In the genomic region with DNA sequence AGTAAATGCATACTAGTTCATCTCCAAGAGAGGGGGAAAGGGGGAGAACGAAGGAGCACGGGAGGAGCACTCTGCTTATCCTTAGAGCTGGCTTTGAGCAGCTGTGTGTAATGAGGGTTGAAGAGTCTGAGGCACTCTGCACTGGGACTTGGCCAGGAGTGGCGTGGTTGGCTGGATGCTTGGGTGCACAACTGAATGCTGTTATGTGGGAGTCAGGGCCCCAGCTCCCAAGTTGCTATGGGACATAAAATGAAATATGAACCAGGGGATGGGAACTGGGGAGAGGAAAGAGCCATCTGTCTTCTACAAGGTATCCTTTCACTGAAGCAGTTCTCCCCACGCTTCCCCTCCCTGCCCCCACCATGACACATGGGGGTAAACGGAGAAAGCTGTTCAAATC, we compare ENCODE assay signal across 26 cellular contexts.
"Had no signal": no experiment of that assay in that cellular context is flagged by ENCODE, and none has a peak within 500 bp of the region (broad histone marks: within the 10 kb centered on the region; RNA-seq: fewer than 3 reads in every experiment).

No MANE protein-coding gene starts in this region.

- H3K9me3 ChIP-seq: left lung, neutrophil, ovary, psoas muscle had no signal

- FAIRE-seq: TTC549 had no signal

- H3K27ac Mint-ChIP-seq: activated CD4-positive, alpha-beta T cell treated with anti-CD3 and anti-CD28 coated beads, Interleukin-2, amount 10 ng/mL, durations not matched to agents 7 days and 5 days; activated CD8-positive, alpha-beta T cell treated with anti-CD3 and anti-CD28 coated beads, Interleukin-2, amount 10 ng/mL, durations not matched to agents 7 days and 5 days; activated naive CD4-positive, alpha-beta T cell treated with anti-CD3 and anti-CD28 coated beads, Interleukin-2, amount 50 U/mL, for 24 hours; activated T-helper 1 cell treated with anti-CD3 and anti-CD28 coated beads, Interleukin-12 subunit alpha, Interleukin-12 subunit beta, Interleukin-2, Interleukin-4 antibody, amounts not matched to agents 30 ng/mL and 10 ng/mL and 1 ng/mL, durations not matched to agents 14 hours and 24 hours and 36 hours; brain; immature natural killer cell; mesothelial cell of epicardium; natural killer cell; T-helper 2 cell treated with Interferon-gamma antibody and Interleukin-4, amounts not matched to agents 5 μg/mL and 100 μg/mL, for 36 hours had no signal

- H2AFZ ChIP-seq: hepatocyte had no signal

- ATAC-seq: activated CD8-positive, alpha-beta T cell treated with anti-CD3 and anti-CD28 coated beads, Interleukin-2, amount 10 ng/mL, durations not matched to agents 7 days and 5 days; foreskin keratinocyte; left lung; natural killer cell; psoas muscle; stimulated activated naive CD8-positive, alpha-beta T cell treated with anti-CD3 and anti-CD28 coated beads, Interleukin-15, Interleukin-2, amounts not matched to agents 100 U/mL and 50 U/mL, for 24 hours had no signal

- H3K4me1 ChIP-seq: foreskin keratinocyte, left lung, psoas muscle, right atrium auricular region had no signal

- H3K4me1 Mint-ChIP-seq: activated CD4-positive, alpha-beta T cell treated with anti-CD3 and anti-CD28 coated beads, Interleukin-2, amount 10 ng/mL, durations not matched to agents 7 days and 5 days; activated naive CD4-positive, alpha-beta T cell treated with anti-CD3 and anti-CD28 coated beads, Interleukin-2, amount 50 U/mL, for 24 hours; immature natural killer cell; mesothelial cell of epicardium; natural killer cell had no signal

- H3K36me3 Mint-ChIP-seq: activated naive CD4-positive, alpha-beta T cell treated with anti-CD3 and anti-CD28 coated beads, Interleukin-2, amount 50 U/mL, for 24 hours; brain; immature natural killer cell; mesothelial cell of epicardium; natural killer cell had no signal

- DNase-seq: activated CD4-positive, alpha-beta T cell treated with anti-CD3 and anti-CD28 coated beads, Interleukin-2, amount 10 ng/mL, durations not matched to agents 7 days and 5 days; activated CD4-positive, CD25-positive, alpha-beta regulatory T cell treated with anti-CD3 and anti-CD28 coated beads, Interleukin-2, amount 50 U/mL, for 72 hours; activated CD8-positive, alpha-beta T cell treated with anti-CD3 and anti-CD28 coated beads, Interleukin-2, amount 10 ng/mL, durations not matched to agents 7 days and 5 days; activated gamma-delta T cell treated with Interleukin-2 at 50 U/mL for 16 hours; aorta; dermis blood vessel endothelial cell; effector memory CD4-positive, alpha-beta T cell; foreskin keratinocyte; immature natural killer cell; left lung; natural killer cell; ovary; psoas muscle; stimulated activated CD4-positive, alpha-beta T cell treated with anti-CD3 and anti-CD28 coated beads, Interleukin-4, amount 100 ng/mL, for 4 hours; stimulated activated naive CD8-positive, alpha-beta T cell treated with anti-CD3 and anti-CD28 coated beads, Interleukin-15, Interleukin-2, amounts not matched to agents 100 U/mL and 50 U/mL, for 24 hours; WERI-Rb-1 had no signal

- H3K36me3 ChIP-seq: left lung, neutrophil, ovary, right atrium auricular region, WERI-Rb-1 had no signal

- H3K79me2 ChIP-seq: hepatocyte had no signal

- H3K9me3 Mint-ChIP-seq: activated CD4-positive, alpha-beta T cell treated with anti-CD3 and anti-CD28 coated beads, Interleukin-2, amount 10 ng/mL, durations not matched to agents 7 days and 5 days; activated naive CD4-positive, alpha-beta T cell treated with anti-CD3 and anti-CD28 coated beads, Interleukin-2, amount 50 U/mL, for 24 hours; activated T-helper 1 cell treated with anti-CD3 and anti-CD28 coated beads, Interleukin-12 subunit alpha, Interleukin-12 subunit beta, Interleukin-2, Interleukin-4 antibody, amounts not matched to agents 30 ng/mL and 10 ng/mL and 1 ng/mL, durations not matched to agents 14 hours and 24 hours and 36 hours; T-helper 2 cell treated with Interferon-gamma antibody and Interleukin-4, amounts not matched to agents 5 μg/mL and 100 μg/mL, for 36 hours had no signal

- H3K27ac ChIP-seq: foreskin keratinocyte, hepatocyte, left lung, neutrophil, ovary, psoas muscle, right atrium auricular region, WERI-Rb-1 had no signal

- H3K4me3 Mint-ChIP-seq: activated CD4-positive, alpha-beta T cell treated with anti-CD3 and anti-CD28 coated beads, Interleukin-2, amount 10 ng/mL, durations not matched to agents 7 days and 5 days; activated CD8-positive, alpha-beta T cell treated with anti-CD3 and anti-CD28 coated beads, Interleukin-2, amount 10 ng/mL, durations not matched to agents 7 days and 5 days; activated naive CD4-positive, alpha-beta T cell treated with anti-CD3 and anti-CD28 coated beads, Interleukin-2, amount 50 U/mL, for 24 hours; activated T-helper 1 cell treated with anti-CD3 and anti-CD28 coated beads, Interleukin-12 subunit alpha, Interleukin-12 subunit beta, Interleukin-2, Interleukin-4 antibody, amounts not matched to agents 30 ng/mL and 10 ng/mL and 1 ng/mL, durations not matched to agents 14 hours and 24 hours and 36 hours; brain; immature natural killer cell; mesothelial cell of epicardium; natural killer cell; T-helper 2 cell treated with Interferon-gamma antibody and Interleukin-4, amounts not matched to agents 5 μg/mL and 100 μg/mL, for 36 hours had no signal

- H3K27me3 ChIP-seq: foreskin keratinocyte, neutrophil, ovary, right atrium auricular region had no signal

- H3K4me2 ChIP-seq: hepatocyte had no signal

- H3K4me3 ChIP-seq: hepatocyte, left lung, lung, ovary, psoas muscle, right atrium auricular region had no signal
